In the genomic region with DNA sequence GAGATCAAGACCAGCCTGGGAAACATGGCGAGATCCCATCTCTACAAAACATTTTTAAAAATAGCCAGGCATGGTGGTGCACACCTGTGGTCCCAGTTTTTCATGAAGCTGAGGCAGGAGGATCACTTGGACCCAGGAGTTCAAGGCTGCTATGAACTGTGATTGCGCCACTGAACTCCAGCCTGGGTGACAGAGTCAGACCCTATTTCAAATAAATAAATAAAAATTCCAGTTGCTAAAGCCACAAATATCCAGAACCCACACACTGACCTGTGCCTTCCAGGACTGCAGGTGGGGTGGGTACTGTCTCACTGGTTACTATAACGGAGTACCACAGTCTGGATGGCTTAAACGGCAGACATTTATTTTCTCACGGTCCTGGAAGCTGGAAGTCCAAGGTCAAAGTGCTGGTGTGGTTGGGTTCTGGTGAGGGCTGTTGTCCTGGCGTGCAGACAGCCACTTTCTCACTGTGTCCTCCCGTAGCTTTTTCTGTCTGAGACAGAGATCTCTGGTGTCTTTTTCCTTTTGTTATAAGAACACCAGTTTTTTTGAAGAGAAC, we compare ENCODE assay signal across 23 cellular contexts. TPM values are rescaled to one million over a fixed set of nuclear protein-coding genes. Genes with fewer than 3 reads are reported as not detected.
DNase-seq lines count a peak whose midpoint lies in the region; TF ChIP-seq lines count a peak whose summit lies in the region.
"Had no signal": no experiment of that assay in that cellular context is flagged by ENCODE, and none has a peak within 500 bp of the region (broad histone marks: within the 10 kb centered on the region; RNA-seq: fewer than 3 reads in every experiment).

No MANE protein-coding gene starts in this region.

- H3K23ac ChIP-seq in trophoblast cell (ENCODE audit: low read length), result no peak overlapping the region

- H2AFZ ChIP-seq in hepatocyte, result no peak overlapping the region
- H2AFZ ChIP-seq in trophoblast cell (ENCODE audit: insufficient read depth, low read length, poor library complexity), result no peak overlapping the region

- H3K4ac ChIP-seq in trophoblast cell (ENCODE audit: low read depth, low read length), result no peak overlapping the region

- no peak overlapping the region for H3K14ac ChIP-seq in trophoblast cell (ENCODE audit: low read length)

- TF ChIP-seq CTCF in ascending aorta (IDR thresholded peaks at IDR 0.05) (no peak), hepatocyte (IDR thresholded peaks at IDR 0.05; ENCODE audit: poor library complexity) (no peak), uterus (IDR thresholded peaks at IDR 0.05) (no peak)

- no peak overlapping the region for H3K4me3 ChIP-seq in ascending aorta
- H3K4me3 ChIP-seq in hepatocyte, result no peak overlapping the region
- H3K4me3 ChIP-seq in trophoblast cell (ENCODE audit: low read depth, low read length), result no peak overlapping the region
- no peak overlapping the region for H3K4me3 ChIP-seq in uterus
- H3K4me3 ChIP-seq: HAP-1, thyroid gland had no signal

- H2BK120ac ChIP-seq in trophoblast cell (ENCODE audit: insufficient read depth, low read length, poor library complexity), result no peak overlapping the region

- no peaks in the 10 kb centered on the region for H3K36me3 ChIP-seq in ascending aorta
- no peaks in the 10 kb centered on the region for H3K36me3 ChIP-seq in hepatocyte (replicated peaks; ENCODE audit: insufficient read depth, low read depth)
- no peaks in the 10 kb centered on the region for H3K36me3 ChIP-seq in trophoblast cell (ENCODE audit: control insufficient read depth in 1 of 2, insufficient read depth in 2 of 2, low read length in 2 of 2)
- H3K36me3 ChIP-seq in uterus, result no peaks in the 10 kb centered on the region
- H3K36me3 ChIP-seq: HAP-1, thyroid gland had no signal

- H4K12ac ChIP-seq in trophoblast cell (ENCODE audit: low read depth, low read length), result no peak overlapping the region

- H3K9me2 ChIP-seq in hepatocyte (replicated peaks; ENCODE audit: insufficient read depth), result no peaks in the 10 kb centered on the region

- 85% methylated on average over 7 of the region's 7 CpGs for WGBS in hepatocyte (ENCODE audit: low lambda C conversion rate, missing lambda C conversion rate)
- no CpG with 5 or more reads among the region's 7 CpGs for WGBS in trophoblast cell (ENCODE audit: extremely low coverage, insufficient coverage, insufficient read length)

- no peak overlapping the region for H3K9ac ChIP-seq in trophoblast cell (ENCODE audit: low read length)

- H4K91ac ChIP-seq in trophoblast cell (ENCODE audit: low read depth, low read length), result no peak overlapping the region

- H4K8ac ChIP-seq in trophoblast cell (ENCODE audit: low read depth, low read length), result no peak overlapping the region

- H3K79me2 ChIP-seq in hepatocyte (no peaks in the 10 kb centered on the region), trophoblast cell (ENCODE audit: control insufficient read depth, insufficient read depth, low read length, poor library complexity) (no peaks in the 10 kb centered on the region)

- DNase-seq in ascending aorta (ENCODE audit: low spot score in 2 of 2), result no peak
- no peak for DNase-seq in hepatocyte (ENCODE audit: low spot score)
- no peak for DNase-seq in trophoblast cell
- no peak for DNase-seq in uterus
- no peak for DNase-seq in GM19238 (ENCODE audit: insufficient read length, low spot score)
- no peak for DNase-seq in NCI-H2029 (lab: John Stamatoyannopoulos, UW)
- no peak for DNase-seq in posterior cingulate gyrus
- DNase-seq: activated CD4-positive, alpha-beta T cell treated with anti-CD3 and anti-CD28 coated beads, Interleukin-2, amount 50 U/mL, for 4 hours; activated CD4-positive, CD25-positive, alpha-beta regulatory T cell; activated CD8-positive, alpha-beta memory T cell treated with anti-CD3 and anti-CD28 coated beads, Interleukin-2, amount 50 U/mL, for 4 hours; activated effector memory CD4-positive, alpha-beta T cell treated with Interleukin-2 at 50 U/mL for 16 hours; activated naive CD8-positive, alpha-beta T cell treated with anti-CD3 and anti-CD28 coated beads, Interleukin-2, amount 10 ng/mL, durations not matched to agents 7 days and 5 days; CD4-positive, CD25-positive, alpha-beta regulatory T cell; effector CD8-positive, alpha-beta T cell; erythroblast; NCI-H1105 treated with DMSO at 0.1 percent for 48 hours; NCI-H446; occipital lobe; OCI-M1; stimulated activated CD4-positive, alpha-beta T cell treated with anti-CD3 and anti-CD28 coated beads, Interleukin-4, amount 100 ng/mL, for 24 hours; stimulated activated naive CD4-positive, alpha-beta T cell; thyroid gland had no signal

- no peak for TF ChIP-seq POLR2A in uterus (IDR thresholded peaks at IDR 0.05)

- no peak overlapping the region for H3K18ac ChIP-seq in trophoblast cell (ENCODE audit: low read length)

- H3K27ac ChIP-seq in ascending aorta (peak overlapping the region; percentile 80 to 90), hepatocyte (peak overlapping the region; percentile 77), trophoblast cell (ENCODE audit: low read depth, low read length) (no peak overlapping the region), uterus (peak overlapping the region; percentile 74 to 83)

- no peaks in the 10 kb centered on the region for H4K20me1 ChIP-seq in hepatocyte (ENCODE audit: insufficient read depth, poor library complexity, severe bottlenecking)

- peaks cover 8% of the 10 kb centered on the region for H3K79me1 ChIP-seq in trophoblast cell (ENCODE audit: low read length)

- H3K4me1 ChIP-seq in ascending aorta, result peaks cover 6 to 54% of the 10 kb centered on the region in 2 donors
- peaks cover 18% of the 10 kb centered on the region for H3K4me1 ChIP-seq in hepatocyte (ENCODE audit: insufficient read depth)
- peaks cover 2 to 4% of the 10 kb centered on the region in 2 experiments for H3K4me1 ChIP-seq in trophoblast cell (ENCODE audit: control insufficient read depth in 1 of 2, insufficient read depth in 2 of 2, low read length in 2 of 2)
- H3K4me1 ChIP-seq in uterus, result peaks cover 0 to 1% of the 10 kb centered on the region in 2 donors
- H3K4me1 ChIP-seq: HAP-1 had no signal

- no peak overlapping the region for H2AK5ac ChIP-seq in trophoblast cell (ENCODE audit: low read length)

- H3K9me3 ChIP-seq in ascending aorta, result no peaks in the 10 kb centered on the region
- no peaks in the 10 kb centered on the region for H3K9me3 ChIP-seq in hepatocyte (ENCODE audit: low read depth)
- no peaks in the 10 kb centered on the region for H3K9me3 ChIP-seq in trophoblast cell (ENCODE audit: insufficient read depth, low read depth, low read length)
- H3K9me3 ChIP-seq in uterus, result no peaks in the 10 kb centered on the region
- H3K9me3 ChIP-seq: HAP-1, thyroid gland had no signal

- no peaks in the 10 kb centered on the region for H3K27me3 ChIP-seq in ascending aorta
- no peaks in the 10 kb centered on the region for H3K27me3 ChIP-seq in hepatocyte
- H3K27me3 ChIP-seq in trophoblast cell (ENCODE audit: insufficient read depth, low read length), result no peaks in the 10 kb centered on the region
- H3K27me3 ChIP-seq in uterus, result no peaks in the 10 kb centered on the region
- H3K27me3 ChIP-seq: thyroid gland had no signal

- intact Hi-C loops in ascending aorta (cut with DNase I) (loop anchor here (5.0 to 10.0 kb wide), 2 partner anchors 245 to 813 kb away; no protein-coding TSS in a partner anchor), uterus (cut with DNase I; ENCODE audit: low total_unique reads) (no loop called here), posterior cingulate gyrus (cut with DNase I) (loop anchor here (10.0 kb wide), 1 partner anchor 773 kb away; no protein-coding TSS in a partner anchor)

- H2BK12ac ChIP-seq in trophoblast cell (ENCODE audit: low read length), result peak overlapping the region; percentile 56

- no peak overlapping the region for H2BK5ac ChIP-seq in trophoblast cell (ENCODE audit: low read depth, low read length, poor library complexity)

- H3K4me2 ChIP-seq in hepatocyte, result no peak overlapping the region
- H3K4me2 ChIP-seq in trophoblast cell (ENCODE audit: low read length), result no peak overlapping the region

RNA-seq across cellular contexts. Expression of a gene that starts 38.8 kb away (rescaled TPM):
- total RNA-seq in ascending aorta, result 15.3 TPM
- total RNA-seq in hepatocyte, result 9.2 and 18.1 TPM in 2 replicates
- polyA plus RNA-seq in hepatocyte, result 8.8 and 16.9 TPM in 2 replicates
- 3.3 and 3.7 TPM in 2 replicates for polyA plus RNA-seq in trophoblast cell (2013)
- total RNA-seq in uterus, result 10 to 100 TPM in 3 of 4 donors, 1 to 10 TPM in 1; 8.7 to 25.7 (median 17.9) TPM

RNA-seq across cellular contexts. Expression of a gene that starts 57.1 kb away (rescaled TPM):
- total RNA-seq in ascending aorta, result 12.2 TPM
- total RNA-seq in hepatocyte, result 38.4 and 53.1 TPM in 2 replicates
- polyA plus RNA-seq in hepatocyte, result 13.5 and 16.1 TPM in 2 replicates
- polyA plus RNA-seq in trophoblast cell (2013), result 28.3 and 29.3 TPM in 2 replicates
- 100 to 1,000 TPM in 2 of 4 donors, 10 to 100 TPM in 2; 32.6 to 128 (median 75.1) TPM for total RNA-seq in uterus
